In the genomic region with DNA sequence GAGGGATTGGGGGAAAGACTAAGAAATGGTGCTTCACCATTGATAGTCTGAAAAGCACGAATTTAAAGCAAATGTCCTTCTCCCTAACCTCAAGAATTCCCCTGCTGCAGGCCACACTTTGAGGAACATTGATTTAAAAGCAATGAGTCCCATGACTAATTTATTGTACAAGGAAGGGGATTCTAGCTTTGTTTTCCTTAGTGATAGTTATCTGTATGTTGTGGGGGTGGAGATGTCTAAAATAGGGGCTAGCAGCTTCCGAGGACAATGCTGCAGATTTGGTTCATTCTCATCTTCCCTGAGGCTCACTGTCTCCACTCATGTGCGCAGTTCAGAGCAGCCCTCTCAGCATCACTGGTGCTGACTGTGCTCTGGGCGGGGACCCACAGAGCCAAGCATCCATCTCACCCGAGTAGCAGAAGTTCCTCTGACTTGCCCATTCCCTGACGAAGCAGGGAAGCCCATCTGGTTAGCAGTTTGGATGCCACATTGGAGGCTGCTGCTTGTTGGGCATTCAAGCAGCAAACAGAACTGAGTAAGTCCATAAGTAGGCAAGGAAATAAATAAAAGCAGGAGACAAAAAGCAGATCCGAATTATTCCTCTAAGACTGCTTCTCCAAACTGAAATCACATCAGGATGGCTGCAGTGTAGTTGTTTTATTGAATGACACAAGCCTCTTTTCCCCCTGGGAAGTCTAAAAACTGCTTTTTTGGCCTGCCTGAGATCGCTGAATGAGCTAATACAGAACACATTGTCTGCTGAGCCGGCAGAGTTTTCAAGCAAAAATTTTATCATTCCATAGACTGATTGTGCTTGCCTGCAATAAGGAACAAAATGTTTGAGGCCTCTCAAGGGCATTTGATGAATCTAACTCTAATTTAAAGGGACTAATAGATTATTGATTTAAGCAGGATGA, we compare ENCODE assay signal across 1 cellular context.
TF ChIP-seq lines count a peak whose summit lies in the region.

No MANE protein-coding gene starts in this region.

TF ChIP-seq in HEK293, 187 proteins besides CTCF, POLR2A, EP300 and RAD21 (continued from another document):
- TF ChIP-seq, protein P1, sequence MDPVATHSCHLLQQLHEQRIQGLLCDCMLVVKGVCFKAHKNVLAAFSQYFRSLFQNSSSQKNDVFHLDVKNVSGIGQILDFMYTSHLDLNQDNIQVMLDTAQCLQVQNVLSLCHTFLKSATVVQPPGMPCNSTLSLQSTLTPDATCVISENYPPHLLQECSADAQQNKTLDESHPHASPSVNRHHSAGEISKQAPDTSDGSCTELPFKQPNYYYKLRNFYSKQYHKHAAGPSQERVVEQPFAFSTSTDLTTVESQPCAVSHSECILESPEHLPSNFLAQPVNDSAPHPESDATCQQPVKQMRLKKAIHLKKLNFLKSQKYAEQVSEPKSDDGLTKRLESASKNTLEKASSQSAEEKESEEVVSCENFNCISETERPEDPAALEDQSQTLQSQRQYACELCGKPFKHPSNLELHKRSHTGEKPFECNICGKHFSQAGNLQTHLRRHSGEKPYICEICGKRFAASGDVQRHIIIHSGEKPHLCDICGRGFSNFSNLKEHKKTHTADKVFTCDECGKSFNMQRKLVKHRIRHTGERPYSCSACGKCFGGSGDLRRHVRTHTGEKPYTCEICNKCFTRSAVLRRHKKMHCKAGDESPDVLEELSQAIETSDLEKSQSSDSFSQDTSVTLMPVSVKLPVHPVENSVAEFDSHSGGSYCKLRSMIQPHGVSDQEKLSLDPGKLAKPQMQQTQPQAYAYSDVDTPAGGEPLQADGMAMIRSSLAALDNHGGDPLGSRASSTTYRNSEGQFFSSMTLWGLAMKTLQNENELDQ (tag by site-specific recombination; IDR thresholded peaks at IDR 0.05; ENCODE audit: low read depth): no peak
- no peak for TF ChIP-seq ZNF266 (tag by site-specific recombination; IDR thresholded peaks at IDR 0.05; ENCODE audit: low read depth)
- TF ChIP-seq ZNF473 (tag by site-specific recombination; IDR thresholded peaks at IDR 0.05): no peak
- no peak for TF ChIP-seq ZNF530 (tag by site-specific recombination; IDR thresholded peaks at IDR 0.05; ENCODE audit: low read depth)
- TF ChIP-seq ZNF624 (tag by site-specific recombination; IDR thresholded peaks at IDR 0.05): no peak
- TF ChIP-seq ZNF621 (tag by site-specific recombination; IDR thresholded peaks at IDR 0.05): no peak
- no peak for TF ChIP-seq ZNF610 (tag by site-specific recombination; IDR thresholded peaks at IDR 0.05; ENCODE audit: borderline replicate concordance)
- TF ChIP-seq RBAK (tag by site-specific recombination; IDR thresholded peaks at IDR 0.05): no peak
